Comparison of ENCODE assay signal across 8 cellular contexts in genomic region chr5:179795049-179795862, GRCh38. TPM values are rescaled to one million over a fixed set of nuclear protein-coding genes. Genes with fewer than 3 reads are reported as not detected.
A peak's percentile ranks its signal among the peaks of the same experiment; 100 is the strongest.
DNase-seq lines count a peak whose midpoint lies in the region; ATAC-seq and TF ChIP-seq lines count a peak whose summit lies in the region.

No MANE protein-coding gene starts in this region.

- peaks cover 10% of the 10 kb centered on the region for H3K4me1 ChIP-seq in thymus (ENCODE audit: control insufficient read depth, insufficient read depth, low read length)

- ATAC-seq in HG02610 (IDR thresholded peaks at IDR 0.05; ENCODE audit: unreplicated experiment) (no peak), GM21717 (IDR thresholded peaks at IDR 0.05; ENCODE audit: unreplicated experiment) (no peak)

- in situ Hi-C loops in astrocyte of the cerebellum (cut with HindIII; ENCODE audit: low sequenced_read_pairs) = no loop called here

- H3K27me3 Mint-ChIP-seq in activated naive CD4-positive, alpha-beta T cell treated with anti-CD3 and anti-CD28 coated beads, Interleukin-2, amount 50 U/mL, for 24 hours = no peaks in the 10 kb centered on the region

- H3K9me3 ChIP-seq in thymus (ENCODE audit: control insufficient read depth) = peaks cover 2% of the 10 kb centered on the region

- H3K27me3 ChIP-seq in kidney epithelial cell (ENCODE audit: control insufficient read depth, insufficient read depth, low read length) = no peaks in the 10 kb centered on the region
- H3K27me3 ChIP-seq in thymus (ENCODE audit: control insufficient read depth, insufficient read depth) = peaks cover 3% of the 10 kb centered on the region

- peak overlapping the region; percentile 42 for H3K4me3 Mint-ChIP-seq in activated naive CD4-positive, alpha-beta T cell treated with anti-CD3 and anti-CD28 coated beads, Interleukin-2, amount 50 U/mL, for 24 hours

- WGBS in thymus = 17% methylated on average over 53 of the region's 53 CpGs

- H3K4me3 ChIP-seq in astrocyte of the cerebellum (ENCODE audit: low read depth, low read length) = peak overlapping the region; percentile 39
- H3K4me3 ChIP-seq in kidney epithelial cell (ENCODE audit: low read depth, low read length) = peak overlapping the region; percentile 64
- peak overlapping the region; percentile 67 for H3K4me3 ChIP-seq in thymus (ENCODE audit: low read length)

- H3K27ac Mint-ChIP-seq in activated naive CD4-positive, alpha-beta T cell treated with anti-CD3 and anti-CD28 coated beads, Interleukin-2, amount 50 U/mL, for 24 hours = no peak overlapping the region

- H3K36me3 ChIP-seq in kidney epithelial cell (ENCODE audit: control insufficient read depth, insufficient read depth, low read length) = peaks cover 2% of the 10 kb centered on the region
- peaks cover 26% of the 10 kb centered on the region for H3K36me3 ChIP-seq in thymus (ENCODE audit: control insufficient read depth, insufficient read depth)

- peaks cover 7% of the 10 kb centered on the region for H3K36me3 Mint-ChIP-seq in activated naive CD4-positive, alpha-beta T cell treated with anti-CD3 and anti-CD28 coated beads, Interleukin-2, amount 50 U/mL, for 24 hours

- H3K4me1 Mint-ChIP-seq in activated naive CD4-positive, alpha-beta T cell treated with anti-CD3 and anti-CD28 coated beads, Interleukin-2, amount 50 U/mL, for 24 hours = peaks cover 24% of the 10 kb centered on the region

- no peak overlapping the region for H3K27ac ChIP-seq in thymus (ENCODE audit: low read depth)

- no peak for TF ChIP-seq CTCF in astrocyte of the cerebellum (IDR thresholded peaks at IDR 0.05; ENCODE audit: low read depth, low read length, missing control alignments)
- TF ChIP-seq CTCF in kidney epithelial cell (IDR thresholded peaks at IDR 0.05; ENCODE audit: insufficient read depth, low read length, poor library complexity, severe bottlenecking) = no peak

- no peak for DNase-seq in activated naive CD4-positive, alpha-beta T cell (lab: John Stamatoyannopoulos, UW)
- DNase-seq in NCI-H2029 (lab: John Stamatoyannopoulos, UW) (peak; percentile 57), astrocyte of the cerebellum (ENCODE audit: low read depth) (no peak), kidney epithelial cell (ENCODE audit: low read depth) (no peak)

- H3K9me3 Mint-ChIP-seq in activated naive CD4-positive, alpha-beta T cell treated with anti-CD3 and anti-CD28 coated beads, Interleukin-2, amount 50 U/mL, for 24 hours = no peaks in the 10 kb centered on the region

RNA-seq across cellular contexts. Expression of gene LTC4S, which starts 1.5 kb away (rescaled TPM):
- total RNA-seq in kidney epithelial cell = 0.41 and 5.1 TPM in 2 replicates
- 2.8 TPM for polyA plus RNA-seq in thymus

RNA-seq across cellular contexts. Expression of gene MGAT4B, which starts 11.4 kb away (rescaled TPM):
- 540 and 586 TPM in 2 replicates for total RNA-seq in kidney epithelial cell
- polyA plus RNA-seq in thymus = 56.7 TPM

RNA-seq across cellular contexts. Expression of gene SQSTM1, which starts 25.4 kb away (rescaled TPM):
- 905 and 956 TPM in 2 replicates for total RNA-seq in kidney epithelial cell
- 253 TPM for polyA plus RNA-seq in thymus
